In the genomic region with DNA sequence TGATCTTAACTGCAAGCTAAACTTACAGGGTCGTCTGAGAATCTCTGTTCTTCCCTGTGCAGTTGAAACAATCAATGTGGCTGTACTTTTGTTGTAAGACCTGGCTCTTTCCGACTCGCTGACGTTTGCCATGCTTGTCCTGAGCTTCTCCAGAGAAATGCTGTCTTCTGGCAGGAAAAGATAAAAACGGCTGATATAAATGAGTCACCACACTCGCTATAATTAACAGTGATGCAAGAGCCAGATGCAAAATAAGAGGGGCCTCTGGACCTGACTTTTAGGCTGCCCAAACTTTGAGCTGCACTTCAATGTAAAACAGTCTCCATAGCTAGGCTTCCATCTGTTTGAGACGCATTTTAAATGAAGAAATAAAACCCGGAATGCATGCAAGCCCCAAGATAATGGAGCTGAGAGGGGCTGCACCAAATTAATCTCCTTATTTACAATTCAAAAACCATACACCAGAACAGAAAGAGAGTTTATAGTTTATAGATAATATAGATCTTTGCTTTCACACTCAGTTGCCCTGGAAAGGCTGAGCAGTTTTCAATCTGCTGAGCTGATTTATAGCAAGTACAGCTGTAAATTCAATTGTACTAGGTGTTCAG, we compare ENCODE assay signal across 14 cellular contexts. TPM values are rescaled to one million over a fixed set of nuclear protein-coding genes. Genes with fewer than 3 reads are reported as not detected.
DNase-seq lines count a peak whose midpoint lies in the region; ATAC-seq, FAIRE-seq and TF ChIP-seq lines count a peak whose summit lies in the region.
"Had no signal": no experiment of that assay in that cellular context is flagged by ENCODE, and none has a peak within 500 bp of the region (broad histone marks: within the 10 kb centered on the region; RNA-seq: fewer than 3 reads in every experiment).

No MANE protein-coding gene starts in this region.

- H3K27ac ChIP-seq in kidney (ENCODE audit: low read depth in 2 of 2, low read length in 2 of 2) = no peak overlapping the region
- H3K27ac ChIP-seq in aorta (ENCODE audit: low read depth in 1 of 2, low read length in 2 of 2) = no peak overlapping the region
- H3K27ac ChIP-seq: ovary had no signal

- H3K4me1 ChIP-seq in kidney (ENCODE audit: control insufficient read depth in 1 of 2, insufficient read depth in 1 of 2, low read depth in 1 of 2, low read length in 2 of 2) = no peaks in the 10 kb centered on the region
- no peaks in the 10 kb centered on the region for H3K4me1 ChIP-seq in aorta (ENCODE audit: control insufficient read depth in 1 of 2, insufficient read depth in 2 of 2, low read length in 2 of 2)

- no peak overlapping the region for H3K4me3 Mint-ChIP-seq in natural killer cell
- H3K4me3 Mint-ChIP-seq: stimulated activated effector memory CD8-positive, alpha-beta T cell treated with anti-CD3 and anti-CD28 coated beads, Interleukin-12 subunit alpha, Interleukin-12 subunit beta, amount 100 ng/mL, for 72 hours; T-helper 17 cell had no signal

- no peak overlapping the region for H3K9ac ChIP-seq in kidney (ENCODE audit: low read length in 2 of 2)

- ATAC-seq in aorta (ENCODE audit: low FRiP score) = no peak
- no peak for ATAC-seq in natural killer cell
- ATAC-seq: stimulated activated effector memory CD8-positive, alpha-beta T cell treated with anti-CD3 and anti-CD28 coated beads, Interleukin-12 subunit alpha, Interleukin-12 subunit beta, amount 100 ng/mL, for 72 hours; T-helper 17 cell had no signal

- intact Hi-C loops in kidney (cut with DNase I) = no loop called here
- intact Hi-C loops in aorta (cut with DNase I) = no loop called here
- intact Hi-C loops in natural killer cell (cut with micrococcal nuclease) = no loop called here

- H3K27me3 ChIP-seq in aorta (ENCODE audit: control insufficient read depth in 1 of 2, insufficient read depth in 2 of 2, low read length in 1 of 2) = no peaks in the 10 kb centered on the region
- H3K27me3 ChIP-seq: ovary had no signal

- peaks cover 5 to 15% of the 10 kb centered on the region in 2 donors for H3K27me3 Mint-ChIP-seq in natural killer cell (ENCODE audit: low read depth in 2 of 2)

- DNase-seq in AG08395 (ENCODE audit: low spot score) (peak; percentile 21), HCEC 1CT (peak; percentile 81), fibroblast of pulmonary artery (ENCODE audit: low read depth) (peak; percentile 92), kidney (no peak), aorta (no peak), natural killer cell (no peak)
- no peak for DNase-seq in activated CD8-positive, alpha-beta memory T cell treated with anti-CD3 and anti-CD28 coated beads, Interleukin-2, amount 50 U/mL, for 48 hours
- DNase-seq: NCI-H146, T-helper 17 cell had no signal

- H3K27ac Mint-ChIP-seq in natural killer cell = no peak overlapping the region
- H3K27ac Mint-ChIP-seq: activated naive CD4-positive, alpha-beta T cell treated with anti-CD3 and anti-CD28 coated beads, Interleukin-2, amount 50 U/mL, for 72 hours; stimulated activated effector memory CD8-positive, alpha-beta T cell treated with anti-CD3 and anti-CD28 coated beads, Interleukin-12 subunit alpha, Interleukin-12 subunit beta, amount 100 ng/mL, for 72 hours; T-helper 17 cell had no signal

- TF ChIP-seq CTCF in fibroblast of pulmonary artery (IDR thresholded peaks at IDR 0.05; ENCODE audit: low read length, missing control alignments) = no peak
- TF ChIP-seq CTCF in kidney (IDR thresholded peaks at IDR 0.05; ENCODE audit: borderline replicate concordance, extremely low read depth, insufficient read depth) = no peak
- no peak for TF ChIP-seq CTCF in natural killer cell (IDR thresholded peaks at IDR 0.05)

- no peaks in the 10 kb centered on the region for H3K36me3 ChIP-seq in kidney (ENCODE audit: control insufficient read depth in 1 of 2, insufficient read depth in 2 of 2, low read length in 2 of 2)
- H3K36me3 ChIP-seq in aorta (ENCODE audit: control insufficient read depth in 1 of 2, insufficient read depth in 2 of 2, low read length in 1 of 2) = no peaks in the 10 kb centered on the region
- H3K36me3 ChIP-seq: ovary had no signal

- H3K9me3 Mint-ChIP-seq in natural killer cell = no peaks in the 10 kb centered on the region
- H3K9me3 Mint-ChIP-seq: activated naive CD4-positive, alpha-beta T cell treated with anti-CD3 and anti-CD28 coated beads, Interleukin-2, amount 50 U/mL, for 72 hours; stimulated activated effector memory CD8-positive, alpha-beta T cell treated with anti-CD3 and anti-CD28 coated beads, Interleukin-12 subunit alpha, Interleukin-12 subunit beta, amount 100 ng/mL, for 72 hours had no signal

- H3K9me3 ChIP-seq in kidney (ENCODE audit: control insufficient read depth in 1 of 2, low read length in 2 of 2) (no peaks in the 10 kb centered on the region), aorta (ENCODE audit: control insufficient read depth, low read length) (no peaks in the 10 kb centered on the region)
- H3K9me3 ChIP-seq: ovary had no signal

- WGBS in aorta, 2 donors = 20 to 29% methylated on average over 8 of the region's 8 CpGs

- H3K4me3 ChIP-seq in fibroblast of pulmonary artery (replicated peaks; ENCODE audit: low read depth, low read length) = no peak overlapping the region
- H3K4me3 ChIP-seq in kidney (ENCODE audit: low read length in 2 of 2) = no peak overlapping the region
- no peak overlapping the region for H3K4me3 ChIP-seq in aorta (ENCODE audit: low read length in 2 of 2)
- H3K4me3 ChIP-seq: ovary had no signal

- FAIRE-seq in kidney (lab: Jason Lieb, UNC) = no peak

- H3K36me3 Mint-ChIP-seq in natural killer cell = no peaks in the 10 kb centered on the region
- H3K36me3 Mint-ChIP-seq: activated naive CD4-positive, alpha-beta T cell treated with anti-CD3 and anti-CD28 coated beads, Interleukin-2, amount 50 U/mL, for 72 hours; stimulated activated effector memory CD8-positive, alpha-beta T cell treated with anti-CD3 and anti-CD28 coated beads, Interleukin-12 subunit alpha, Interleukin-12 subunit beta, amount 100 ng/mL, for 72 hours had no signal

- H3K4me1 Mint-ChIP-seq in natural killer cell = peaks cover 0 to 4% of the 10 kb centered on the region in 2 donors
- H3K4me1 Mint-ChIP-seq: stimulated activated effector memory CD8-positive, alpha-beta T cell treated with anti-CD3 and anti-CD28 coated beads, Interleukin-12 subunit alpha, Interleukin-12 subunit beta, amount 100 ng/mL, for 72 hours had no signal

TF ChIP-seq in PFSK-1, 5 proteins besides CTCF, POLR2A, EP300 and RAD21:
- TF ChIP-seq TAF1 (IDR thresholded peaks at IDR 0.05; ENCODE audit: borderline replicate concordance, insufficient read depth, low read length) = peak; percentile 27; the same call in 1 of the 2 replicates
- TF ChIP-seq FOXP2 (optimal IDR thresholded peaks at IDR 0.05; ENCODE audit: borderline replicate concordance, extremely low read depth, extremely low read length, insufficient read depth) = no peak
- TF ChIP-seq POLR2AphosphoS5 (IDR thresholded peaks at IDR 0.05; ENCODE audit: low read depth, low read length) = no peak
- TF ChIP-seq, protein P1, sequence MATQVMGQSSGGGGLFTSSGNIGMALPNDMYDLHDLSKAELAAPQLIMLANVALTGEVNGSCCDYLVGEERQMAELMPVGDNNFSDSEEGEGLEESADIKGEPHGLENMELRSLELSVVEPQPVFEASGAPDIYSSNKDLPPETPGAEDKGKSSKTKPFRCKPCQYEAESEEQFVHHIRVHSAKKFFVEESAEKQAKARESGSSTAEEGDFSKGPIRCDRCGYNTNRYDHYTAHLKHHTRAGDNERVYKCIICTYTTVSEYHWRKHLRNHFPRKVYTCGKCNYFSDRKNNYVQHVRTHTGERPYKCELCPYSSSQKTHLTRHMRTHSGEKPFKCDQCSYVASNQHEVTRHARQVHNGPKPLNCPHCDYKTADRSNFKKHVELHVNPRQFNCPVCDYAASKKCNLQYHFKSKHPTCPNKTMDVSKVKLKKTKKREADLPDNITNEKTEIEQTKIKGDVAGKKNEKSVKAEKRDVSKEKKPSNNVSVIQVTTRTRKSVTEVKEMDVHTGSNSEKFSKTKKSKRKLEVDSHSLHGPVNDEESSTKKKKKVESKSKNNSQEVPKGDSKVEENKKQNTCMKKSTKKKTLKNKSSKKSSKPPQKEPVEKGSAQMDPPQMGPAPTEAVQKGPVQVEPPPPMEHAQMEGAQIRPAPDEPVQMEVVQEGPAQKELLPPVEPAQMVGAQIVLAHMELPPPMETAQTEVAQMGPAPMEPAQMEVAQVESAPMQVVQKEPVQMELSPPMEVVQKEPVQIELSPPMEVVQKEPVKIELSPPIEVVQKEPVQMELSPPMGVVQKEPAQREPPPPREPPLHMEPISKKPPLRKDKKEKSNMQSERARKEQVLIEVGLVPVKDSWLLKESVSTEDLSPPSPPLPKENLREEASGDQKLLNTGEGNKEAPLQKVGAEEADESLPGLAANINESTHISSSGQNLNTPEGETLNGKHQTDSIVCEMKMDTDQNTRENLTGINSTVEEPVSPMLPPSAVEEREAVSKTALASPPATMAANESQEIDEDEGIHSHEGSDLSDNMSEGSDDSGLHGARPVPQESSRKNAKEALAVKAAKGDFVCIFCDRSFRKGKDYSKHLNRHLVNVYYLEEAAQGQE (IDR thresholded peaks at IDR 0.05; ENCODE audit: insufficient read depth in 1 of 2, low read depth in 2 of 2, low read length in 2 of 2) = peak in 1 of 2 experiments; percentile 44; a peak in 1 of 4 replicates
- peak; percentile 86; the same call in 1 of the 2 replicates for TF ChIP-seq SIN3A (IDR thresholded peaks at IDR 0.05; ENCODE audit: borderline replicate concordance, insufficient read depth, low read length)
TF ChIP-seq in PFSK-1: peak in this region for 3.

RNA-seq across cellular contexts. Expression of a gene that starts 48.5 kb away (rescaled TPM):
- 25.3 TPM for polyA plus RNA-seq in PFSK-1 (2012; ENCODE audit: insufficient read length, low read depth)
- total RNA-seq in kidney (0.66 TPM), aorta (under 1 TPM in 1 of 2 donors, not detected in 1; 0.87 TPM), natural killer cell (not detected)
- polyA plus RNA-seq in kidney (ENCODE audit: insufficient read depth, low read depth, low replicate concordance) (15.0 TPM), aorta (under 1 TPM in 1 of 2 donors, not detected in 1; 0.15 TPM)
- total RNA-seq: activated naive CD4-positive, alpha-beta T cell treated with anti-CD3 and anti-CD28 coated beads, Interleukin-2, amount 50 U/mL, for 72 hours; left lobe of liver; T-helper 17 cell had no signal

Comparison
In these comparisons a context has a peak if more than half of its experiments do, and no peak if none do; other contexts are left out.
1. DNase-seq: peak in AG08395 (single experiment), HCEC 1CT (single experiment) and fibroblast of pulmonary artery (single experiment); none in activated CD8-positive, alpha-beta memory T cell treated with anti-CD3 and anti-CD28 coated beads, Interleukin-2, amount 50 U/mL, for 48 hours (single experiment), kidney (single experiment), aorta (0 of 2) and natural killer cell (single experiment).